8 cellular contexts compared by ENCODE assay signal in the genomic region with DNA sequence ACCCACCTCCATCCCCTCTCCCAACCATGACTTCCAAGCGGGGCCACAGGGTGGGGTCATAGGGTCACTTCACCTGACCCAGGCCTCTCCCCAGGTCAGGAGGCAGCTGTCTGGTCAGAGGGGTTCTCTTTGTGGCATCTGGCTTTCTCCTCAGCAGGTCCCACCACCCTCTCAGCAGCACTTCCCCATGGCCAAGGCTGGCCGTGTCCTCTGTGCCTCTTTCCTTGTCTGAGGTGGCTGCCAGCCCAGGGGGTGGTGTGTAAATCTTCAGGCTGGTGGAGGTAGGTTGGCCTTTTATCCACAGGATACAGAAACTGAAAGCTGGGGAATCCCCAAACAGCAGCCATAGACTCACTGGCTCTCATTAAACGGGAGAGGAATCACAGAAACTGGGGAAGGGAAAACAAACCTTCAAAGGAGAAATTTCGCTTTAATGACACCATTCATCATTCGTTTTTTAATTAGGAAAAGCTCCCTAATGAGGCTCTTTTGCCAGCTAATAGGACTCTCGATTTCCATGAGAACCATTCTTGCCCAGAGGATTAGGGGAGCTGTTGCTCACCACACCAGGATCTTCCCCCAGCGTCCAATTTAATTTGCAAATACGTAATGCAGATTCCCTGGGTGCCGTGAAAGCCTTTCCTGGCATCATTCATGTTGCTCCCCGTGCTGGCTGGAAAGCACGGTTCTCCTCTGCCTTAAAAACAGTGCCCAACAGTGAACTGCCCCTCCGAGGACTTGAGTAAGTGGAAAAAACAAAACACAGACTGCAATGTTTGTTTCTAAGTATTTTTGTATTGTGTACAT.
A peak's percentile ranks its signal among the peaks of the same experiment; 100 is the strongest.
DNase-seq lines count a peak whose midpoint lies in the region; ATAC-seq lines count a peak whose summit lies in the region.

No MANE protein-coding gene starts in this region.

- H3K27me3 Mint-ChIP-seq in activated T-cell treated with anti-CD3 and anti-CD28 coated beads, Interleukin-2, amount 50 U/mL, for 24 hours = no peaks in the 10 kb centered on the region

- DNase-seq in activated CD8-positive, alpha-beta memory T cell treated with anti-CD3 and anti-CD28 coated beads, Interleukin-2, amount 50 U/mL, for 4 hours = peak; percentile 18
- DNase-seq in activated CD8-positive, alpha-beta memory T cell treated with anti-CD3 and anti-CD28 coated beads for 24 hours = no peak
- DNase-seq in activated T-cell treated with anti-CD3 and anti-CD28 coated beads, Interleukin-2, amount 50 U/mL, for 24 hours = peak; percentile 36
- DNase-seq in stimulated activated naive CD4-positive, alpha-beta T cell treated with Interleukin-2 at 50 U/mL for 16 hours (lab: John Stamatoyannopoulos, UW) = peak; percentile 7
- no peak for DNase-seq in DMS79 treated with DMSO at 0.1 percent for 48 hours (lab: John Stamatoyannopoulos, UW)
- DNase-seq in NCI-H526 treated with DMSO at 0.1 percent for 48 hours (lab: John Stamatoyannopoulos, UW) = no peak

- H3K9me3 ChIP-seq in iPS-18a (ENCODE audit: control insufficient read depth, low read depth, low read length) = no peaks in the 10 kb centered on the region

- ATAC-seq in HG03108 (IDR thresholded peaks at IDR 0.05; ENCODE audit: unreplicated experiment) = no peak

- H3K36me3 Mint-ChIP-seq in activated T-cell treated with anti-CD3 and anti-CD28 coated beads, Interleukin-2, amount 50 U/mL, for 24 hours (ENCODE audit: low read depth) = no peaks in the 10 kb centered on the region

- H3K4me3 Mint-ChIP-seq in activated T-cell treated with anti-CD3 and anti-CD28 coated beads, Interleukin-2, amount 50 U/mL, for 24 hours = no peak overlapping the region

- peaks cover 12% of the 10 kb centered on the region for H3K4me1 ChIP-seq in iPS-18a (ENCODE audit: control insufficient read depth, low read depth, low read length)

- H3K9me3 Mint-ChIP-seq in activated T-cell treated with anti-CD3 and anti-CD28 coated beads, Interleukin-2, amount 50 U/mL, for 24 hours = no peaks in the 10 kb centered on the region

- H3K4me1 Mint-ChIP-seq in activated T-cell treated with anti-CD3 and anti-CD28 coated beads, Interleukin-2, amount 50 U/mL, for 24 hours (ENCODE audit: low read depth) = peaks cover 11% of the 10 kb centered on the region

- H3K4me3 ChIP-seq in iPS-18a (ENCODE audit: low read length) = no peak overlapping the region

- no peaks in the 10 kb centered on the region for H3K36me3 ChIP-seq in iPS-18a (ENCODE audit: control insufficient read depth, low read depth, low read length)

- H3K27ac Mint-ChIP-seq in activated T-cell treated with anti-CD3 and anti-CD28 coated beads, Interleukin-2, amount 50 U/mL, for 24 hours = peak overlapping the region; percentile 64

- peak overlapping the region; percentile 12 for H3K27ac ChIP-seq in iPS-18a (ENCODE audit: low read length)

- H3K27me3 ChIP-seq in iPS-18a (ENCODE audit: control insufficient read depth, insufficient read depth, low read length) = no peaks in the 10 kb centered on the region

- H3K9ac ChIP-seq in iPS-18a (ENCODE audit: low read length) = no peak overlapping the region

Comparison
In these comparisons a context has a peak if more than half of its experiments do, and no peak if none do; other contexts are left out.
1. DNase-seq: peak in activated CD8-positive, alpha-beta memory T cell treated with anti-CD3 and anti-CD28 coated beads, Interleukin-2, amount 50 U/mL, for 4 hours (single experiment), activated T-cell treated with anti-CD3 and anti-CD28 coated beads, Interleukin-2, amount 50 U/mL, for 24 hours (single experiment) and stimulated activated naive CD4-positive, alpha-beta T cell treated with Interleukin-2 at 50 U/mL for 16 hours (single experiment); none in activated CD8-positive, alpha-beta memory T cell treated with anti-CD3 and anti-CD28 coated beads for 24 hours (single experiment), DMS79 treated with DMSO at 0.1 percent for 48 hours (single experiment) and NCI-H526 treated with DMSO at 0.1 percent for 48 hours (single experiment).